In the genomic region with DNA sequence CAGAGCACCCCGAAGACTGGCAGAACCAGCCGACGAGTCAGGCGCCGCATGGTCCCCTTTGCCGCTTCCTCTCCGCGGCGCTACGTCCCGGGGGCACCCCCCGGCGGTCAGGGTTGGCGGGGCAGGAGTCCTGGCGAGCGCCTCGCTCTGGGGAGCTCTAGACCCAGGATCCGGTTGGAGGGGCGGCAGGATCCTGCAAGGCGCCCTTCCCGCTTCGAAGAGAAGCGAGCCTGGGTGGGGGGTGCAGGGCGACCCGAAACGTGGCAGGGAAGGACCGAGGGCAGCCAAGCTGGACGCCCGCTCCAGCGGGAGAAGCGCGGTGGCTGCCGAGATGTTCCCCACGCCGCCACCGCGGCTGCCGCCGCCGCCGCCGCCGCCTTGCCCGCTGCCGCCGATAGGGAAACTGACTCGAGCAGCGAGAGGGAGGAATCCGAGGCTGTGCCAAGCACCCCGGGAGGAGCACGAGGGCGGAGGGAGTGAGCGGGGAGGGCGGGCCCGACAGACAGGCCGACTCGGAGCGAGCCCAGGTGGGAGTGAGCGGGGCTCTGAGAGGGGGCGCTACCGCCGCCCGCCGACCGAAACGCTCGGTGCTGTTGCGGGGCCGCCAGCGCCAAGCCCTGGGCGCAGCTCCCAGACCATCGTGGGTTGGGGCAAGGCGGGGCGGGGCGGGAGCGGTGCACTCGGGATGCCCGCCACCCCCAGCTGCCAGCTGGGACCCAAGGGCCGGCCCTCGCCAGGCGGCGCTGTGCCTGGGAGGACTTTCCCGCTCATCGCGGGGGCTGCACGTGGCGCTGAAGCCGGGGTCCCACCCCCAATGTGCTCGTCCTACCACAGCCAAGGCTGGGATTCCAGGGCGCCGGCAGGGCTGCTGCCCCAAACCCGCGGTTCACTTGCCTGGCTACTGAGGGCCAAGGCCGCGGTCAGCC, we compare ENCODE assay signal across 8 cellular contexts. TPM values are rescaled to one million over a fixed set of nuclear protein-coding genes. Genes with fewer than 3 reads are reported as not detected.
A peak's percentile ranks its signal among the peaks of the same experiment; 100 is the strongest.
DNase-seq lines count a peak whose midpoint lies in the region; ATAC-seq and TF ChIP-seq lines count a peak whose summit lies in the region.

Gene GALNT14 (minus strand): TSS at position 404 of the 926 bp plus-strand sequence. CDS start 354 bp downstream, at position 50.

- H3K27me3 Mint-ChIP-seq in Caco-2 (ENCODE audit: insufficient read depth, unreplicated experiment) (peaks cover 32% of the 10 kb centered on the region), osteocyte (ENCODE audit: unreplicated experiment) (peaks cover 73% of the 10 kb centered on the region)
- peaks cover 44% of the 10 kb centered on the region for H3K27me3 Mint-ChIP-seq in activated naive CD8-positive, alpha-beta T cell treated with anti-CD3 and anti-CD28 coated beads, Interleukin-2, amount 50 U/mL, for 24 hours

- H3K27ac Mint-ChIP-seq in Caco-2 (ENCODE audit: unreplicated experiment) (no peak within 1 kb of the TSS), osteocyte (ENCODE audit: unreplicated experiment) (no peak within 1 kb of the TSS)
- no peak within 1 kb of the TSS for H3K27ac Mint-ChIP-seq in activated naive CD8-positive, alpha-beta T cell treated with anti-CD3 and anti-CD28 coated beads, Interleukin-2, amount 50 U/mL, for 24 hours

- DNase-seq in Caco-2 (peak in 1 of 2 experiments; percentile 47), NCI-H69 (lab: John Stamatoyannopoulos, UW) (peak; percentile 59), cardiac septum (ENCODE audit: low spot score) (peak; percentile 87), osteocyte (ENCODE audit: extremely low spot score, unreplicated experiment) (peak; percentile 85), vagina (ENCODE audit: extremely low spot score in 2 of 2) (peak in 1 of 2 donors; percentile 72), GDM1 (lab: John Stamatoyannopoulos, UW) (no peak)
- peak; percentile 68 for DNase-seq in activated naive CD8-positive, alpha-beta T cell treated with anti-CD3 and anti-CD28 coated beads, Interleukin-2, amount 50 U/mL, for 24 hours

- CTCF ChIA-PET in Caco-2 (lab: Charles Lee) = interaction anchor here (0.6 to 1.2 kb wide), 3 partner anchors 32 to 270 kb away, joined by 3 to 5 read pairs (median 4); no protein-coding TSS in a partner anchor

- H3K4me3 ChIP-seq in Caco-2 (ENCODE audit: low read depth, low read length) (peak within 1 kb of the TSS; percentile 8), vagina (peak within 1 kb of the TSS; percentile 43 to 56)

- TF ChIP-seq POLR2A in vagina (IDR thresholded peaks at IDR 0.05) = no peak

- no peaks in the 10 kb centered on the region for H3K4me1 ChIP-seq in Caco-2
- H3K4me1 ChIP-seq in vagina = peaks cover 20% of the 10 kb centered on the region

- POLR2A ChIA-PET in Caco-2 (lab: Charles Lee) = no interaction called here

- TF ChIP-seq CTCF in Caco-2 (IDR thresholded peaks at IDR 0.05; ENCODE audit: insufficient read depth in 1 of 2, low read depth in 1 of 2, low read length in 1 of 2, severe bottlenecking in 1 of 2, unreplicated experiment in 1 of 2) (peak in 1 of 2 experiments; percentile 34), osteocyte (IDR thresholded peaks at IDR 0.05) (peak; percentile 60), vagina (IDR thresholded peaks at IDR 0.05) (no peak)

- ATAC-seq in GM21825 (IDR thresholded peaks at IDR 0.05; ENCODE audit: unreplicated experiment) = peak; percentile 61
- ATAC-seq in activated naive CD8-positive, alpha-beta T cell treated with anti-CD3 and anti-CD28 coated beads, Interleukin-2, amount 50 U/mL, for 24 hours = peak; percentile 76

- H3K4me1 Mint-ChIP-seq in Caco-2 (ENCODE audit: low read depth, unreplicated experiment) = no peaks in the 10 kb centered on the region
- H3K4me1 Mint-ChIP-seq in activated naive CD8-positive, alpha-beta T cell treated with anti-CD3 and anti-CD28 coated beads, Interleukin-2, amount 50 U/mL, for 24 hours = peaks cover 10% of the 10 kb centered on the region
- peaks cover 4% of the 10 kb centered on the region for H3K4me1 Mint-ChIP-seq in osteocyte (ENCODE audit: unreplicated experiment)

- H3K27ac ChIP-seq in vagina = no peak within 1 kb of the TSS

- H3K4me3 Mint-ChIP-seq in Caco-2 (ENCODE audit: unreplicated experiment) = peak within 1 kb of the TSS; percentile 53
- H3K4me3 Mint-ChIP-seq in activated naive CD8-positive, alpha-beta T cell treated with anti-CD3 and anti-CD28 coated beads, Interleukin-2, amount 50 U/mL, for 24 hours = peak within 1 kb of the TSS; percentile 65
- peak within 1 kb of the TSS; percentile 65 for H3K4me3 Mint-ChIP-seq in osteocyte (ENCODE audit: unreplicated experiment)

- H3K27me3 ChIP-seq in Caco-2 (replicated peaks; ENCODE audit: control insufficient read depth, insufficient read depth, low read length) (peaks cover 4% of the 10 kb centered on the region), vagina (no peaks in the 10 kb centered on the region)

- BruUV-seq in Caco-2 (replicated peaks; lab: Mats Ljungman, UMichigan) = no TSS peak

- H3K36me3 Mint-ChIP-seq in Caco-2 (ENCODE audit: insufficient read depth, unreplicated experiment) (no peaks in the 10 kb centered on the region), osteocyte (ENCODE audit: unreplicated experiment) (peaks cover 2% of the 10 kb centered on the region)
- H3K36me3 Mint-ChIP-seq in activated naive CD8-positive, alpha-beta T cell treated with anti-CD3 and anti-CD28 coated beads, Interleukin-2, amount 50 U/mL, for 24 hours (ENCODE audit: low read depth) = no peaks in the 10 kb centered on the region

- H3K9me3 ChIP-seq in Caco-2 (no peaks in the 10 kb centered on the region), vagina (no peaks in the 10 kb centered on the region)

- intact Hi-C loops in Caco-2 (cut with micrococcal nuclease; ENCODE audit: unreplicated experiment) = no loop called here
- intact Hi-C loops in cardiac septum (cut with DNase I) = loop anchor here (10.0 kb wide), 1 partner anchor 153 kb away; no protein-coding TSS in a partner anchor
- intact Hi-C loops in vagina (cut with DNase I) = no loop called here

- H3K36me3 ChIP-seq in Caco-2 (ENCODE audit: control insufficient read depth, insufficient read depth, low read length) = no peaks in the 10 kb centered on the region
- no peaks in the 10 kb centered on the region for H3K36me3 ChIP-seq in vagina

- H3K9me3 Mint-ChIP-seq in Caco-2 (ENCODE audit: unreplicated experiment) (no peaks in the 10 kb centered on the region), osteocyte (ENCODE audit: unreplicated experiment) (no peaks in the 10 kb centered on the region)
- no peaks in the 10 kb centered on the region for H3K9me3 Mint-ChIP-seq in activated naive CD8-positive, alpha-beta T cell treated with anti-CD3 and anti-CD28 coated beads, Interleukin-2, amount 50 U/mL, for 24 hours

RNA-seq across cellular contexts. Expression of gene GALNT14, which starts in this region (rescaled TPM):
- not detected in 2 replicates for total RNA-seq in Caco-2 (2022)
- total RNA-seq in cardiac septum = 0.48 TPM
- total RNA-seq in osteocyte = 3.6 and 4.1 TPM in 2 replicates
- 1.7 TPM for total RNA-seq in vagina

Comparison
In these comparisons a context has a peak if more than half of its experiments do, and no peak if none do; other contexts are left out.
1. Peak in DNase-seq in cardiac septum; RNA of the gene not detected or under 1 TPM.